Comparison of ENCODE assay signal across 1 cellular context in the genomic region with DNA sequence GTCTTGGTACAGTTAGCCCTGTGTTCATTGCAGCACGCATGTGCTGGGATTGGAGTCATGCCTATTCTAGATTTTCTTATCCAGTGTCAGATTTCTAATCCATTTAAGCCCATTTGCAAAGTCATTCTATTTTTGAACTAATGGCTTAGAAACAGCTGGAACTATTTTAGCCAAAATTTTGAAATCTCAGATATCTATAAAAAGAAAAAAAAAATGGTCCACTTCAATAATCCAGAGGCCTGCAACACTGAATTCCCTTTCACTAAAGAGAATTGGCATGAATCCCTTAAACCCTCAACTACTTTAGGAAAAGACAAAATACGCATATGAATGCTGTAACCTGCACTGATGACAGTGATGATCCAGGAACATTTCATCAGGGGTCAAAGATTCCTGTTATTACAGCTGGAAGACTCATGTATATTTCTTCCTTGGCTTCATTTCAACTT.
TF ChIP-seq lines count a peak whose summit lies in the region.

No MANE protein-coding gene starts in this region.

TF ChIP-seq in SK-N-SH, 30 proteins besides CTCF, POLR2A, EP300 and RAD21 (continued from another document):
- TF ChIP-seq FOXM1 (IDR thresholded peaks at IDR 0.05; ENCODE audit: low read depth), result no peak
- no peak for TF ChIP-seq FOSL2 (IDR thresholded peaks at IDR 0.05; ENCODE audit: borderline replicate concordance, low read depth)
- TF ChIP-seq NFIC (IDR thresholded peaks at IDR 0.05; ENCODE audit: borderline replicate concordance), result no peak
- TF ChIP-seq, protein P1, sequence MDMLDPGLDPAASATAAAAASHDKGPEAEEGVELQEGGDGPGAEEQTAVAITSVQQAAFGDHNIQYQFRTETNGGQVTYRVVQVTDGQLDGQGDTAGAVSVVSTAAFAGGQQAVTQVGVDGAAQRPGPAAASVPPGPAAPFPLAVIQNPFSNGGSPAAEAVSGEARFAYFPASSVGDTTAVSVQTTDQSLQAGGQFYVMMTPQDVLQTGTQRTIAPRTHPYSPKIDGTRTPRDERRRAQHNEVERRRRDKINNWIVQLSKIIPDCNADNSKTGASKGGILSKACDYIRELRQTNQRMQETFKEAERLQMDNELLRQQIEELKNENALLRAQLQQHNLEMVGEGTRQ (IDR thresholded peaks at IDR 0.05; ENCODE audit: borderline replicate concordance, low read depth, low read length), result no peak
- no peak for TF ChIP-seq SMC3 (IDR thresholded peaks at IDR 0.05; ENCODE audit: low read depth, low read length)
- TF ChIP-seq TEAD4 (IDR thresholded peaks at IDR 0.05; ENCODE audit: borderline replicate concordance, insufficient read depth), result no peak
- no peak for TF ChIP-seq REST (IDR thresholded peaks at IDR 0.05; ENCODE audit: low read depth, low read length)
- TF ChIP-seq CHD2 (IDR thresholded peaks at IDR 0.05; ENCODE audit: low read length, partially characterized antibody), result no peak
- TF ChIP-seq RXRA (IDR thresholded peaks at IDR 0.05; ENCODE audit: borderline replicate concordance, low read depth), result no peak
- TF ChIP-seq GATA2 (CRISPR knock-in tag; IDR thresholded peaks at IDR 0.05), result no peak
